Comparison of ENCODE assay signal across 2 cellular contexts in genomic region chr10:70139151-70139996, GRCh38.
TF ChIP-seq lines count a peak whose summit lies in the region.

No MANE protein-coding gene starts in this region.

TF ChIP-seq in A549, 52 proteins besides CTCF, POLR2A, EP300 and RAD21 (continued from another document):
- TF ChIP-seq MAZ (IDR thresholded peaks at IDR 0.05; ENCODE audit: borderline replicate concordance, low read depth, low read length) (no peak), KDM5A (IDR thresholded peaks at IDR 0.05) (no peak), FOSL2 (IDR thresholded peaks at IDR 0.05) (no peak), FOSL2 (CRISPR knock-in tag; IDR thresholded peaks at IDR 0.05) (no peak), NFE2L2 (conservative IDR thresholded peaks at IDR 0.05; ENCODE audit: low read length) (no peak), PBX3 (IDR thresholded peaks at IDR 0.05) (no peak), ELK1 (IDR thresholded peaks at IDR 0.05; ENCODE audit: low read depth, low read length) (no peak), HES2 (IDR thresholded peaks at IDR 0.05) (no peak), CBX8 (IDR thresholded peaks at IDR 0.05) (no peak), ZFP36 (IDR thresholded peaks at IDR 0.05; ENCODE audit: borderline replicate concordance, partially characterized antibody) (no peak), FOSB (CRISPR knock-in tag; IDR thresholded peaks at IDR 0.05) (no peak), ATOH8 (CRISPR knock-in tag; IDR thresholded peaks at IDR 0.05; ENCODE audit: low read depth) (no peak)
TF ChIP-seq in A549: peak in this region for 0.

TF ChIP-seq in WTC11, 78 proteins besides CTCF, POLR2A, EP300 and RAD21 (continued from another document):
- peak; percentile 80 for TF ChIP-seq PRDM15 (CRISPR knock-in tag; IDR thresholded peaks at IDR 0.05)
- TF ChIP-seq IRF2 (CRISPR knock-in tag; IDR thresholded peaks at IDR 0.05; ENCODE audit: borderline replicate concordance, low read depth) = no peak
